ENCODE assay signal across 8 cellular contexts in genomic region chr2:47905454-47906260, GRCh38. TPM values are rescaled to one million over a fixed set of nuclear protein-coding genes. Genes with fewer than 3 reads are reported as not detected.
A peak's percentile ranks its signal among the peaks of the same experiment; 100 is the strongest.
DNase-seq lines count a peak whose midpoint lies in the region; ATAC-seq and TF ChIP-seq lines count a peak whose summit lies in the region.

No MANE protein-coding gene starts in this region.

- H3K4me3 ChIP-seq in GM12864 (ENCODE audit: low read depth, low read length) (peak overlapping the region; percentile 67), duodenal mucosa (ENCODE audit: low read depth in 1 of 2, low read length in 2 of 2) (peak overlapping the region; percentile 66 to 68), lung (peak overlapping the region; percentile 100)

- CTCF ChIA-PET in activated CD4-positive, alpha-beta memory T cell treated with anti-CD3 and anti-CD28 coated beads, Interleukin-2, amount 10 ng/mL, durations not matched to agents 7 days and 5 days (lab: Charles Lee) = no interaction called here

- POLR2A ChIA-PET in activated CD4-positive, alpha-beta memory T cell treated with anti-CD3 and anti-CD28 coated beads, Interleukin-2, amount 10 ng/mL, durations not matched to agents 7 days and 5 days (lab: Charles Lee) = interaction anchor here (0.6 to 1.0 kb wide), 2 partner anchors 123 to 408 kb away, joined by 3 read pairs; partner anchors contain the start of gene MSH6

- peaks cover 11 to 18% of the 10 kb centered on the region in 2 donors for H3K4me1 ChIP-seq in duodenal mucosa (ENCODE audit: control insufficient read depth in 1 of 2, insufficient read depth in 2 of 2, low read length in 2 of 2)
- peaks cover 2 to 6% of the 10 kb centered on the region in 2 donors for H3K4me1 ChIP-seq in lung (ENCODE audit: control insufficient read depth in 2 of 2, insufficient read depth in 2 of 2, low read length in 2 of 2)

- TF ChIP-seq CTCF in GM12864 (IDR thresholded peaks at IDR 0.05; ENCODE audit: low read depth, low read length, missing control alignments) (no peak), lung (IDR thresholded peaks at IDR 0.05; ENCODE audit: control extremely low read depth, extremely low read depth) (no peak)

- H3K27me3 Mint-ChIP-seq in activated CD4-positive, alpha-beta memory T cell treated with anti-CD3 and anti-CD28 coated beads, Interleukin-2, amount 10 ng/mL, durations not matched to agents 7 days and 5 days = no peaks in the 10 kb centered on the region

- ATAC-seq in HG02588 (IDR thresholded peaks at IDR 0.05; ENCODE audit: unreplicated experiment) (peak; percentile 7), lung (ENCODE audit: insufficient read depth, low FRiP score) (peak; percentile 4), HG03108 (IDR thresholded peaks at IDR 0.05; ENCODE audit: unreplicated experiment) (no peak)

- peak overlapping the region; percentile 95 for H3K27ac Mint-ChIP-seq in activated CD4-positive, alpha-beta memory T cell treated with anti-CD3 and anti-CD28 coated beads, Interleukin-2, amount 10 ng/mL, durations not matched to agents 7 days and 5 days

- peak overlapping the region; percentile 76 to 82 for H3K9ac ChIP-seq in duodenal mucosa (ENCODE audit: low read depth in 1 of 2, low read length in 2 of 2)

- no peaks in the 10 kb centered on the region for H3K9me3 Mint-ChIP-seq in activated CD4-positive, alpha-beta memory T cell treated with anti-CD3 and anti-CD28 coated beads, Interleukin-2, amount 10 ng/mL, durations not matched to agents 7 days and 5 days

- H3K36me3 ChIP-seq in duodenal mucosa (ENCODE audit: control insufficient read depth in 1 of 2, insufficient read depth in 2 of 2, low read length in 2 of 2) = no peaks in the 10 kb centered on the region
- H3K36me3 ChIP-seq in lung (ENCODE audit: control insufficient read depth in 2 of 2, insufficient read depth in 2 of 2, low read length in 2 of 2) = no peaks in the 10 kb centered on the region

- H3K27me3 ChIP-seq in duodenal mucosa (ENCODE audit: control insufficient read depth in 1 of 2, insufficient read depth in 2 of 2, low read length in 2 of 2) = no peaks in the 10 kb centered on the region
- H3K27me3 ChIP-seq in lung (ENCODE audit: control insufficient read depth, insufficient read depth) = no peaks in the 10 kb centered on the region

- peak overlapping the region; percentile 83 for H3K4me3 Mint-ChIP-seq in activated CD4-positive, alpha-beta memory T cell treated with anti-CD3 and anti-CD28 coated beads, Interleukin-2, amount 10 ng/mL, durations not matched to agents 7 days and 5 days

- H3K9me3 ChIP-seq in duodenal mucosa (ENCODE audit: control insufficient read depth in 1 of 2, low read length in 2 of 2) = no peaks in the 10 kb centered on the region
- H3K9me3 ChIP-seq in lung (ENCODE audit: control insufficient read depth in 2 of 2, insufficient read depth in 1 of 2, low read length in 1 of 2) = no peaks in the 10 kb centered on the region

- peaks cover 17% of the 10 kb centered on the region for H3K36me3 Mint-ChIP-seq in activated CD4-positive, alpha-beta memory T cell treated with anti-CD3 and anti-CD28 coated beads, Interleukin-2, amount 10 ng/mL, durations not matched to agents 7 days and 5 days (ENCODE audit: low read depth)

- DNase-seq in GM12864 (ENCODE audit: low read depth) = no peak
- peak; percentile 36 for DNase-seq in NCI-H2227 treated with DMSO at 0.1 percent for 48 hours (lab: John Stamatoyannopoulos, UW)
- peak; percentile 64 for DNase-seq in activated CD4-positive, alpha-beta memory T cell treated with anti-CD3 and anti-CD28 coated beads, Interleukin-2, amount 10 ng/mL, durations not matched to agents 7 days and 5 days
- peak; percentile 61 for DNase-seq in lung (ENCODE audit: low spot score)
- peak in 2 of 3 experiments; percentile 28 to 56 for DNase-seq in stimulated activated CD4-positive, alpha-beta T cell treated with anti-CD3 and anti-CD28 coated beads, TNF-alpha, amount 100 ng/mL, for 24 hours (ENCODE audit: low read depth in 3 of 3)

- H3K27ac ChIP-seq in duodenal mucosa (ENCODE audit: low read depth, low read length) (peak overlapping the region; percentile 94), lung (ENCODE audit: low read depth in 1 of 2, low read length in 1 of 2) (peak overlapping the region; percentile 97 to 99)

- H3K4me1 Mint-ChIP-seq in activated CD4-positive, alpha-beta memory T cell treated with anti-CD3 and anti-CD28 coated beads, Interleukin-2, amount 10 ng/mL, durations not matched to agents 7 days and 5 days = peaks cover 44% of the 10 kb centered on the region

- 0% methylated on average over 52 to 95 of the region's 95 CpGs for WGBS in lung, 2 donors

RNA-seq across cellular contexts. Expression of gene FBXO11, which starts 0.6 kb away (rescaled TPM):
- total RNA-seq in activated CD4-positive, alpha-beta memory T cell treated with anti-CD3 and anti-CD28 coated beads, Interleukin-2, amount 10 ng/mL, durations not matched to agents 7 days and 5 days = 10 to 100 TPM; 59.4 to 59.7 TPM
- total RNA-seq in lung = 100 to 1,000 TPM in 1 of 2 donors, 10 to 100 TPM in 1; 54.2 to 157 TPM
- polyA plus RNA-seq in lung = 10 to 100 TPM; 21.9 to 31.4 TPM
